ENCODE assay signal across 25 cellular contexts in the genomic region with DNA sequence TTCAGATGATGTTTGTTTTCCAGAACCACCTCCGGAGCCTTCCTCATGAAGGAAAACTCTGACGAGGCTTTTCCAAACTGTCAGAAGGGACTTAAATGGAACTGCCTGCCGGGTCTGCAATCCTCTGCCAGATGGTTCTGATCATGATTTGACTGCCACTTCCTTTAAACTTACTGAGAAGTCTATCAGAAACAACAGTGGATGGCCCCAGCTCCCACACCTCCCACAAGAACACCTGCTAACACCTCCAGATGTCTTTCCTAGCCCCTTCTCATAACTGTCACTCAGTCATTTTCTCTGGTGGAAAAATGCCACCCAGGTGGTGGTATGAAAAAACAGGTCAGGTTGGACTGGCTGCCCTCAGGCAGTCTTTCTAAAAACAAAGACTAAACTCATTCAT.
DNase-seq lines count a peak whose midpoint lies in the region; ATAC-seq and TF ChIP-seq lines count a peak whose summit lies in the region.
"Had no signal": no experiment of that assay in that cellular context is flagged by ENCODE, and none has a peak within 500 bp of the region (broad histone marks: within the 10 kb centered on the region; RNA-seq: fewer than 3 reads in every experiment).

No MANE protein-coding gene starts in this region.

- intact Hi-C loops in sciatic nerve (cut with DNase I): no loop called here

- ATAC-seq in DND-41 (ENCODE audit: insufficient read depth, low read depth) (peak; percentile 78), sciatic nerve (no peak)
- ATAC-seq: A549, HCT116 had no signal

- H3K9me3 Mint-ChIP-seq in activated T-cell treated with anti-CD3 and anti-CD28 coated beads, Interleukin-2, amount 50 U/mL, for 24 hours: no peaks in the 10 kb centered on the region
- H3K9me3 Mint-ChIP-seq: CD4-positive, alpha-beta T cell had no signal

- peaks cover 21% of the 10 kb centered on the region for H3K4me1 Mint-ChIP-seq in activated T-cell treated with anti-CD3 and anti-CD28 coated beads, Interleukin-2, amount 50 U/mL, for 24 hours (ENCODE audit: low read depth)

- H3K36me3 ChIP-seq in DND-41 (ENCODE audit: insufficient read depth, low read length) (no peaks in the 10 kb centered on the region), adipocyte (ENCODE audit: control insufficient read depth, insufficient read depth, low read length, severe bottlenecking) (no peaks in the 10 kb centered on the region)
- H3K36me3 ChIP-seq: BLaER1 treated with 17β-estradiol and CSF1 and Interleukin-3, amounts not matched to agents 10 nM and 100 nM; Peyer's patch had no signal

- peak overlapping the region; percentile 81 for H3K27ac Mint-ChIP-seq in activated T-cell treated with anti-CD3 and anti-CD28 coated beads, Interleukin-2, amount 50 U/mL, for 24 hours
- H3K27ac Mint-ChIP-seq: CD4-positive, alpha-beta T cell had no signal

- peaks cover 23% of the 10 kb centered on the region for H3K27me3 Mint-ChIP-seq in activated T-cell treated with anti-CD3 and anti-CD28 coated beads, Interleukin-2, amount 50 U/mL, for 24 hours

- H3K4me2 ChIP-seq in DND-41 (ENCODE audit: insufficient read depth, low read length): no peak overlapping the region
- H3K4me2 ChIP-seq: A549; BLaER1 treated with 17β-estradiol and CSF1 and Interleukin-3, amounts not matched to agents 10 nM and 100 nM had no signal

- H3K9me3 ChIP-seq in DND-41 (ENCODE audit: insufficient read depth, low read length, severe bottlenecking) (no peaks in the 10 kb centered on the region), adipocyte (ENCODE audit: control insufficient read depth, low read length) (no peaks in the 10 kb centered on the region)
- H3K9me3 ChIP-seq: A549; BLaER1 treated with 17β-estradiol and CSF1 and Interleukin-3, amounts not matched to agents 10 nM and 100 nM; Peyer's patch had no signal

- H3K4me1 ChIP-seq in DND-41 (ENCODE audit: insufficient read depth, low read length): peaks cover 17% of the 10 kb centered on the region
- H3K4me1 ChIP-seq in adipocyte (ENCODE audit: control insufficient read depth, insufficient read depth, low read length): peaks cover 17% of the 10 kb centered on the region
- H3K4me1 ChIP-seq: A549; BLaER1 treated with 17β-estradiol and CSF1 and Interleukin-3, amounts not matched to agents 10 nM and 100 nM; Peyer's patch had no signal

- no peak for TF ChIP-seq CTCF in DND-41 (IDR thresholded peaks at IDR 0.05; ENCODE audit: borderline replicate concordance, extremely low read depth, low read length, poor library complexity, severe bottlenecking)

- no peak overlapping the region for H3K4me3 Mint-ChIP-seq in activated T-cell treated with anti-CD3 and anti-CD28 coated beads, Interleukin-2, amount 50 U/mL, for 24 hours
- H3K4me3 Mint-ChIP-seq: CD4-positive, alpha-beta T cell had no signal

- peak overlapping the region; percentile 41; the same call in 1 of the 2 replicates for H3K27ac ChIP-seq in DND-41 (ENCODE audit: low read length)
- H3K27ac ChIP-seq: A549; BLaER1 treated with 17β-estradiol and CSF1 and Interleukin-3, amounts not matched to agents 10 nM and 100 nM; Peyer's patch; SK-N-MC had no signal

- no peaks in the 10 kb centered on the region for H4K20me1 ChIP-seq in DND-41 (ENCODE audit: insufficient read depth, low read length)
- H4K20me1 ChIP-seq: BLaER1 treated with 17β-estradiol and CSF1 and Interleukin-3, amounts not matched to agents 10 nM and 100 nM had no signal

- H3K9ac ChIP-seq in DND-41 (ENCODE audit: low read depth, low read length): no peak overlapping the region
- no peak overlapping the region for H3K9ac ChIP-seq in adipocyte (ENCODE audit: low read length)
- H3K9ac ChIP-seq: BLaER1 treated with 17β-estradiol and CSF1 and Interleukin-3, amounts not matched to agents 10 nM and 100 nM had no signal

- no peak for DNase-seq in activated T-cell treated with anti-CD3 and anti-CD28 coated beads, Interleukin-2, amount 50 U/mL, for 24 hours
- no peak for DNase-seq in activated T-cell treated with anti-CD3 and anti-CD28 coated beads, Interleukin-2, amount 50 U/mL, for 48 hours
- peak; percentile 47 for DNase-seq in DND-41
- peak; percentile 22 for DNase-seq in NCI-H345 (lab: John Stamatoyannopoulos, UW)
- DNase-seq in adipocyte (ENCODE audit: low read depth): peak; percentile 32
- no peak for DNase-seq in NCI-H226
- no peak for DNase-seq in sciatic nerve (ENCODE audit: low spot score)
- no peak for DNase-seq in NCI-H2081 (lab: John Stamatoyannopoulos, UW)
- DNase-seq: AML-193; CD4-positive, alpha-beta T cell; COR-L47; KG1; MM.1S; NCI-H1694 treated with DMSO at 0.1 percent for 48 hours; NCI-H2081 treated with DMSO at 0.1 percent for 48 hours; NCI-H2171; NCI-H446; NCI-H524 treated with DMSO at 0.1 percent for 48 hours; Peyer's patch; SHP77 treated with DMSO at 0.1 percent for 48 hours; SW 1271 had no signal

- no peak overlapping the region for H3K4me3 ChIP-seq in DND-41 (ENCODE audit: low read depth in 1 of 2, low read length in 2 of 2)
- no peak overlapping the region for H3K4me3 ChIP-seq in adipocyte (ENCODE audit: low read length)
- H3K4me3 ChIP-seq: A549; BLaER1 treated with 17β-estradiol and CSF1 and Interleukin-3, amounts not matched to agents 10 nM and 100 nM; Peyer's patch; SK-N-MC had no signal

- no peaks in the 10 kb centered on the region for H3K36me3 Mint-ChIP-seq in activated T-cell treated with anti-CD3 and anti-CD28 coated beads, Interleukin-2, amount 50 U/mL, for 24 hours (ENCODE audit: low read depth)

- no peaks in the 10 kb centered on the region for H3K79me2 ChIP-seq in DND-41 (ENCODE audit: insufficient read depth, low read length)

- H2AFZ ChIP-seq in DND-41 (ENCODE audit: low read depth, low read length): no peak overlapping the region

- H3K27me3 ChIP-seq in DND-41 (ENCODE audit: insufficient read depth, low read length, poor library complexity) (no peaks in the 10 kb centered on the region), adipocyte (replicated peaks; ENCODE audit: control insufficient read depth, insufficient read depth, low read length) (peaks cover 55% of the 10 kb centered on the region)
- H3K27me3 ChIP-seq: BLaER1 treated with 17β-estradiol and CSF1 and Interleukin-3, amounts not matched to agents 10 nM and 100 nM; Peyer's patch had no signal

Comparison
In these comparisons a context has a peak if more than half of its experiments do, and no peak if none do; other contexts are left out.
1. DNase-seq: peak in DND-41 (single experiment), NCI-H345 (single experiment) and adipocyte (single experiment); none in activated T-cell treated with anti-CD3 and anti-CD28 coated beads, Interleukin-2, amount 50 U/mL, for 24 hours (single experiment), activated T-cell treated with anti-CD3 and anti-CD28 coated beads, Interleukin-2, amount 50 U/mL, for 48 hours (0 of 2), NCI-H226 (single experiment), sciatic nerve (single experiment) and NCI-H2081 (0 of 2).